Comparison of ENCODE assay signal across 19 cellular contexts in the genomic region with DNA sequence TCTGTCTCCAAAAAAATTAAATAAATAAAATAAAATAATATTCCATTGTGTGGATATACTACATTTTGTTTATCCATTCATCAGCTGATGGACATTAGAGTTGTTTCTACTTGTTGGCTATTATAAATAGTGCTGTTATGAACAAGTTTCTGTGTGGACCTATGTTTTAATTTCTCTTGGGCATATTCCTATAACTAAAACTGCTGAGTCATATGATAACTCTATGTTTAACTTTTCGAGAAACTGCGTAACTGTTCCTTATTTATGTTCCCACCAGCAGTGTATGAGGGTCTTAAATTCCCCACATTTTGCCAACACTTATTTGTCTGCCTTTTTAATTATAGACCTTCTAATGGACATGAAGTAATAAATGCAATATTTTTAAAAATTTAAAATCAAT.
DNase-seq lines count a peak whose midpoint lies in the region; ATAC-seq, FAIRE-seq and TF ChIP-seq lines count a peak whose summit lies in the region.
"Had no signal": no experiment of that assay in that cellular context is flagged by ENCODE, and none has a peak within 500 bp of the region (broad histone marks: within the 10 kb centered on the region; RNA-seq: fewer than 3 reads in every experiment).

No MANE protein-coding gene starts in this region.

- 69% methylated on average over 2 of the region's 2 CpGs for WGBS in SK-N-SH (ENCODE audit: low lambda C conversion rate)
- 95% methylated on average over 2 of the region's 2 CpGs for WGBS in A549 (ENCODE audit: missing lambda C conversion rate)
- 16% methylated on average over 2 of the region's 2 CpGs for WGBS in K562 (ENCODE audit: insufficient coverage, low coverage, missing lambda C conversion rate)

- TF ChIP-seq POLR2A in A549 (IDR thresholded peaks at IDR 0.05; ENCODE audit: low read length), result no peak
- TF ChIP-seq POLR2A in K562 (conservative IDR thresholded peaks at IDR 0.05), result no peak

- BruUV-seq in K562 (replicated peaks; lab: Mats Ljungman, UMichigan), result no TSS peak
- BruUV-seq in A673 (replicated peaks; lab: Mats Ljungman, UMichigan), result no TSS peak

- no peaks in the 10 kb centered on the region for H3K9me3 ChIP-seq in SK-N-SH
- no peaks in the 10 kb centered on the region for H3K9me3 ChIP-seq in A549
- H3K9me3 ChIP-seq in K562 (replicated peaks; ENCODE audit: control insufficient read depth, insufficient read depth, low read depth, low read length), result no peaks in the 10 kb centered on the region
- H3K9me3 ChIP-seq in A673 (ENCODE audit: low read depth, low read length, poor library complexity, severe bottlenecking), result no peaks in the 10 kb centered on the region
- H3K9me3 ChIP-seq: Caco-2 had no signal

- no peaks in the 10 kb centered on the region for H3F3A ChIP-seq in SK-N-SH (replicated peaks; ENCODE audit: insufficient read depth)

- H3K9me2 ChIP-seq in SK-N-SH, result no peaks in the 10 kb centered on the region

- FAIRE-seq in A549 (lab: Jason Lieb, UNC) (no peak), K562 (lab: Jason Lieb, UNC) (no peak)
- FAIRE-seq: D721Med, G401.6, GM12891, GM19239 had no signal

- no peak for TF ChIP-seq RAD21 in SK-N-SH (IDR thresholded peaks at IDR 0.05; ENCODE audit: low read length)
- TF ChIP-seq RAD21 in A549 (conservative IDR thresholded peaks at IDR 0.05 in 1 of 2, IDR thresholded peaks at IDR 0.05 in 1 of 2), result no peak
- no peak for TF ChIP-seq RAD21 in K562 (CRISPR knock-in tag; conservative IDR thresholded peaks at IDR 0.05 in 1 of 2, IDR thresholded peaks at IDR 0.05 in 1 of 2)

- no peaks in the 10 kb centered on the region for H3K9me1 ChIP-seq in K562 (ENCODE audit: control insufficient read depth, insufficient read depth, low read length)

- no peaks in the 10 kb centered on the region for H3K79me2 ChIP-seq in SK-N-SH (ENCODE audit: insufficient read depth)
- no peaks in the 10 kb centered on the region for H3K79me2 ChIP-seq in K562 (ENCODE audit: control insufficient read depth, insufficient read depth, low read length)

- intact Hi-C loops in K562 (cut with micrococcal nuclease), result no loop called here
- intact Hi-C loops in A673 (cut with micrococcal nuclease; ENCODE audit: unreplicated experiment), result no loop called here

- H3K9ac ChIP-seq in SK-N-SH (no peak overlapping the region), K562 (ENCODE audit: insufficient read depth in 1 of 2, low read depth in 2 of 2, low read length in 2 of 2) (no peak overlapping the region)
- H3K9ac ChIP-seq: BLaER1 treated with 17β-estradiol and CSF1 and Interleukin-3, amounts not matched to agents 10 nM and 100 nM had no signal

- POLR2A ChIA-PET in SK-N-SH (lab: Yijun Ruan, JAX) (no interaction called here), A549 (lab: Yijun Ruan, JAX) (no interaction called here), K562 (lab: Yijun Ruan, JAX) (no interaction called here), A673 (lab: Charles Lee; ENCODE audit: low non-redundant PET) (no interaction called here)

- no peak overlapping the region for H3K27ac ChIP-seq in SK-N-SH (ENCODE audit: low read depth in 2 of 2, low read length in 1 of 2)
- peak overlapping the region in 1 of 2 experiments; percentile 53; a peak in 1 of 6 replicates for H3K27ac ChIP-seq in A549
- H3K27ac ChIP-seq in K562 (ENCODE audit: extremely low read depth, low read depth, low read length), result no peak overlapping the region
- H3K27ac ChIP-seq in A673 (ENCODE audit: low read depth, low read length, poor library complexity, severe bottlenecking), result no peak overlapping the region
- H3K27ac ChIP-seq: 22Rv1; BLaER1 treated with 17β-estradiol and CSF1 and Interleukin-3, amounts not matched to agents 10 nM and 100 nM; C4-2B had no signal

- ATAC-seq in SK-N-SH treated with all-trans-retinoic acid at 6 μM for 48 hours (no peak), A549 (no peak), K562 (no peak)
- ATAC-seq: CD8-positive, alpha-beta T cell had no signal

- H2AFZ ChIP-seq in SK-N-SH (ENCODE audit: low read depth), result 0 out of 2 replicates have a peak overlapping the region, but pooled peaks have one; percentile 37
- H2AFZ ChIP-seq in K562 (ENCODE audit: low read depth, low read length), result peak overlapping the region; percentile 63; the same call in 1 of the 2 replicates

- H3K4me1 ChIP-seq in SK-N-SH (ENCODE audit: control insufficient read depth in 1 of 2, insufficient read depth in 2 of 2, low read depth in 1 of 2, low read length in 1 of 2) (no peaks in the 10 kb centered on the region), A549 (peaks cover 5% of the 10 kb centered on the region), K562 (replicated peaks in 1 of 2; ENCODE audit: control insufficient read depth in 2 of 2, insufficient read depth in 2 of 2, low read length in 2 of 2) (no peaks in the 10 kb centered on the region), A673 (ENCODE audit: insufficient read depth, low read length, poor library complexity, severe bottlenecking) (no peaks in the 10 kb centered on the region)
- H3K4me1 ChIP-seq: BLaER1 treated with 17β-estradiol and CSF1 and Interleukin-3, amounts not matched to agents 10 nM and 100 nM; Caco-2 had no signal

- H4K20me1 ChIP-seq in SK-N-SH (ENCODE audit: insufficient read depth) (no peaks in the 10 kb centered on the region), K562 (replicated peaks; ENCODE audit: control insufficient read depth, insufficient read depth, low read length) (no peaks in the 10 kb centered on the region)
- H4K20me1 ChIP-seq: BLaER1 treated with 17β-estradiol and CSF1 and Interleukin-3, amounts not matched to agents 10 nM and 100 nM had no signal

- CTCF ChIA-PET in SK-N-SH (lab: Yijun Ruan, JAX) (interaction anchor here (0.7 kb wide), 1 partner anchor 355 kb away, joined by 3 read pairs; no protein-coding TSS in a partner anchor), A549 (lab: Yijun Ruan, JAX) (interaction anchor here (0.6 kb wide), 1 partner anchor 10 kb away, joined by 4 read pairs; no protein-coding TSS in a partner anchor), K562 (lab: Yijun Ruan, JAX; ENCODE audit: low intra/inter-chr PET ratio) (no interaction called here), A673 (lab: Charles Lee) (no interaction called here)

- DNase-seq in SK-N-SH (no peak), A549 (ENCODE audit: low read depth in 1 of 2, low spot score in 1 of 2) (no peak), K562 (ENCODE audit: extremely low read depth in 1 of 4, low spot score in 3 of 4) (no peak), A673 (ENCODE audit: low spot score) (no peak)
- DNase-seq: AML-193; Caco-2; Calu3; CD4-positive, alpha-beta T cell; CD8-positive, alpha-beta T cell; DMS79 treated with DMSO at 0.1 percent for 48 hours; GF-D8 had no signal

- H3K27me3 ChIP-seq in SK-N-SH (ENCODE audit: insufficient read depth) (no peaks in the 10 kb centered on the region), K562 (ENCODE audit: control insufficient read depth in 2 of 2, insufficient read depth in 2 of 2, low read length in 2 of 2) (no peaks in the 10 kb centered on the region; a peak in 1 of 5 replicates), A673 (replicated peaks; ENCODE audit: insufficient read depth, low read depth, low read length, poor library complexity) (no peaks in the 10 kb centered on the region)
- H3K27me3 ChIP-seq: BLaER1 treated with 17β-estradiol and CSF1 and Interleukin-3, amounts not matched to agents 10 nM and 100 nM had no signal

- in situ Hi-C loops in K562 (cut with MboI), result no loop called here

- H3K4me2 ChIP-seq in SK-N-SH (no peak overlapping the region), A549 (no peak overlapping the region), K562 (ENCODE audit: insufficient read depth, low read length) (no peak overlapping the region)
- H3K4me2 ChIP-seq: BLaER1 treated with 17β-estradiol and CSF1 and Interleukin-3, amounts not matched to agents 10 nM and 100 nM had no signal

- H3K36me3 ChIP-seq in SK-N-SH (replicated peaks in 1 of 2; ENCODE audit: control insufficient read depth in 1 of 2, insufficient read depth in 2 of 2, low read length in 1 of 2) (no peaks in the 10 kb centered on the region), K562 (ENCODE audit: control insufficient read depth, insufficient read depth, low read length) (no peaks in the 10 kb centered on the region), A673 (ENCODE audit: insufficient read depth, low read length, poor library complexity, severe bottlenecking) (no peaks in the 10 kb centered on the region)
- H3K36me3 ChIP-seq: BLaER1 treated with 17β-estradiol and CSF1 and Interleukin-3, amounts not matched to agents 10 nM and 100 nM had no signal

- TF ChIP-seq CTCF in SK-N-SH (IDR thresholded peaks at IDR 0.05) (no peak), A549 (IDR thresholded peaks at IDR 0.05) (no peak), K562 (IDR thresholded peaks at IDR 0.05 in 2 of 3, conservative IDR thresholded peaks at IDR 0.05 in 1 of 3; ENCODE audit: insufficient read depth in 2 of 3, low read depth in 1 of 3, low read length in 3 of 3) (no peak), A673 (conservative IDR thresholded peaks at IDR 0.05; ENCODE audit: low read depth, low read length) (no peak)

- TF ChIP-seq EP300 in SK-N-SH (IDR thresholded peaks at IDR 0.05; ENCODE audit: borderline replicate concordance in 1 of 2, low read depth in 1 of 2, low read length in 1 of 2), result no peak
- TF ChIP-seq EP300 in A549 (IDR thresholded peaks at IDR 0.05), result no peak
- TF ChIP-seq EP300 in K562 (IDR thresholded peaks at IDR 0.05; ENCODE audit: low read length), result no peak

- no peak overlapping the region for H3K4me3 ChIP-seq in SK-N-SH (ENCODE audit: low read depth in 2 of 2, low read length in 1 of 2)
- no peak overlapping the region for H3K4me3 ChIP-seq in A549
- H3K4me3 ChIP-seq in K562, result no peak overlapping the region
- no peak overlapping the region for H3K4me3 ChIP-seq in A673 (ENCODE audit: low read depth, low read length, poor library complexity, severe bottlenecking)
- H3K4me3 ChIP-seq: BLaER1 treated with 17β-estradiol and CSF1 and Interleukin-3, amounts not matched to agents 10 nM and 100 nM had no signal

TF ChIP-seq in SK-N-SH, 30 proteins besides CTCF, POLR2A, EP300 and RAD21 (continues in another document):
- TF ChIP-seq JUND (IDR thresholded peaks at IDR 0.05) (no peak), FOSL2 (IDR thresholded peaks at IDR 0.05; ENCODE audit: borderline replicate concordance, low read depth) (no peak), GABPA (IDR thresholded peaks at IDR 0.05; ENCODE audit: low read depth) (no peak)

TF ChIP-seq in SK-N-SH treated with all-trans-retinoic acid at 6 μM for 48 hours, 23 proteins besides CTCF, POLR2A, EP300 and RAD21 (continues in another document):
- TF ChIP-seq ZNF70 (CRISPR knock-in tag; IDR thresholded peaks at IDR 0.05), result no peak
- no peak for TF ChIP-seq ZFP3 (CRISPR knock-in tag; IDR thresholded peaks at IDR 0.05)
- TF ChIP-seq ESRRG (CRISPR knock-in tag; IDR thresholded peaks at IDR 0.05), result no peak

TF ChIP-seq in K562, 482 proteins besides CTCF, POLR2A, EP300 and RAD21 (continues in another document):
- TF ChIP-seq ZNF584 (CRISPR knock-in tag; IDR thresholded peaks at IDR 0.05; ENCODE audit: low read depth) (no peak), NFE2 (IDR thresholded peaks at IDR 0.05; ENCODE audit: low read depth) (peak; percentile 79), ZNF696 (CRISPR knock-in tag; conservative IDR thresholded peaks at IDR 0.05) (no peak), BACH1 (tag; IDR thresholded peaks at IDR 0.05) (peak; percentile 53; the same call in 1 of the 2 replicates), MAFF (IDR thresholded peaks at IDR 0.05; ENCODE audit: low read length) (peak; percentile 91), ZNF316 (IDR thresholded peaks at IDR 0.05) (peak; percentile 96), MAFK (IDR thresholded peaks at IDR 0.05; ENCODE audit: low read length) (peak; percentile 86)

Comparison
In these comparisons a context has a peak if more than half of its experiments do, and no peak if none do; other contexts are left out.
1. CTCF ChIA-PET loops: an anchor here in SK-N-SH (0.7 kb wide) and A549 (0.6 kb wide); none called in K562 and A673.